In the genomic region with DNA sequence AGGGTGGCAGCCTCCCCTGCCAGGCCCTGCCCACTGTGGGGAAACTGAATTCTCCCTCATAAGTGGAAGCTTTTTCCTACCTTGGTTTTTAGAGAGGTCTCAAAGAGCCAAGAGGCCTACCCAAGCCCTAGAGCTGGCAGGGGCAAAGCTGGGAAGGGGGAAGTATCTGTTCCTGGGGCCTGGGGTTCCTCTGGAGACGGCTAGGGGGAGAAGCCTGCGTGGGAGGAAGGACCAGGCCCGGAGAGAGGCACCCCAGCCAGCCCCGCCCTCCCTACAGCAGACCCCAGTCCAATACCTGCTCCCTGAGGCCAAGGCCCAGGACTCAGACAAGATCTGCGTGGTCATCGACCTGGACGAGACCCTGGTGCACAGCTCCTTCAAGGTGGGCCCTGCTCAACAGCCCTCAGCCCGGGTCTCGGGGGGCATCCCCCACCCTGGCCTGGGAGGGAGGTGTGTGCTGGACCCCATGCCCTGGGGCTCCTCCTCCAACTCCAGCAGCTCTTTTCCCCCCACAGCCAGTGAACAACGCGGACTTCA, we compare ENCODE assay signal across 1 cellular context.
TF ChIP-seq lines count a peak whose summit lies in the region.

No MANE protein-coding gene starts in this region.

TF ChIP-seq in GM23338, 12 proteins besides CTCF, POLR2A, EP300 and RAD21:
- TF ChIP-seq EZH2 (IDR thresholded peaks at IDR 0.05; ENCODE audit: low read depth, unreplicated experiment): no peak
- no peak for TF ChIP-seq EZH2phosphoT487 (IDR thresholded peaks at IDR 0.05; ENCODE audit: unreplicated experiment)
- no peak for TF ChIP-seq POLR2AphosphoS5 (IDR thresholded peaks at IDR 0.05; ENCODE audit: low read depth)
- TF ChIP-seq, protein P1, sequence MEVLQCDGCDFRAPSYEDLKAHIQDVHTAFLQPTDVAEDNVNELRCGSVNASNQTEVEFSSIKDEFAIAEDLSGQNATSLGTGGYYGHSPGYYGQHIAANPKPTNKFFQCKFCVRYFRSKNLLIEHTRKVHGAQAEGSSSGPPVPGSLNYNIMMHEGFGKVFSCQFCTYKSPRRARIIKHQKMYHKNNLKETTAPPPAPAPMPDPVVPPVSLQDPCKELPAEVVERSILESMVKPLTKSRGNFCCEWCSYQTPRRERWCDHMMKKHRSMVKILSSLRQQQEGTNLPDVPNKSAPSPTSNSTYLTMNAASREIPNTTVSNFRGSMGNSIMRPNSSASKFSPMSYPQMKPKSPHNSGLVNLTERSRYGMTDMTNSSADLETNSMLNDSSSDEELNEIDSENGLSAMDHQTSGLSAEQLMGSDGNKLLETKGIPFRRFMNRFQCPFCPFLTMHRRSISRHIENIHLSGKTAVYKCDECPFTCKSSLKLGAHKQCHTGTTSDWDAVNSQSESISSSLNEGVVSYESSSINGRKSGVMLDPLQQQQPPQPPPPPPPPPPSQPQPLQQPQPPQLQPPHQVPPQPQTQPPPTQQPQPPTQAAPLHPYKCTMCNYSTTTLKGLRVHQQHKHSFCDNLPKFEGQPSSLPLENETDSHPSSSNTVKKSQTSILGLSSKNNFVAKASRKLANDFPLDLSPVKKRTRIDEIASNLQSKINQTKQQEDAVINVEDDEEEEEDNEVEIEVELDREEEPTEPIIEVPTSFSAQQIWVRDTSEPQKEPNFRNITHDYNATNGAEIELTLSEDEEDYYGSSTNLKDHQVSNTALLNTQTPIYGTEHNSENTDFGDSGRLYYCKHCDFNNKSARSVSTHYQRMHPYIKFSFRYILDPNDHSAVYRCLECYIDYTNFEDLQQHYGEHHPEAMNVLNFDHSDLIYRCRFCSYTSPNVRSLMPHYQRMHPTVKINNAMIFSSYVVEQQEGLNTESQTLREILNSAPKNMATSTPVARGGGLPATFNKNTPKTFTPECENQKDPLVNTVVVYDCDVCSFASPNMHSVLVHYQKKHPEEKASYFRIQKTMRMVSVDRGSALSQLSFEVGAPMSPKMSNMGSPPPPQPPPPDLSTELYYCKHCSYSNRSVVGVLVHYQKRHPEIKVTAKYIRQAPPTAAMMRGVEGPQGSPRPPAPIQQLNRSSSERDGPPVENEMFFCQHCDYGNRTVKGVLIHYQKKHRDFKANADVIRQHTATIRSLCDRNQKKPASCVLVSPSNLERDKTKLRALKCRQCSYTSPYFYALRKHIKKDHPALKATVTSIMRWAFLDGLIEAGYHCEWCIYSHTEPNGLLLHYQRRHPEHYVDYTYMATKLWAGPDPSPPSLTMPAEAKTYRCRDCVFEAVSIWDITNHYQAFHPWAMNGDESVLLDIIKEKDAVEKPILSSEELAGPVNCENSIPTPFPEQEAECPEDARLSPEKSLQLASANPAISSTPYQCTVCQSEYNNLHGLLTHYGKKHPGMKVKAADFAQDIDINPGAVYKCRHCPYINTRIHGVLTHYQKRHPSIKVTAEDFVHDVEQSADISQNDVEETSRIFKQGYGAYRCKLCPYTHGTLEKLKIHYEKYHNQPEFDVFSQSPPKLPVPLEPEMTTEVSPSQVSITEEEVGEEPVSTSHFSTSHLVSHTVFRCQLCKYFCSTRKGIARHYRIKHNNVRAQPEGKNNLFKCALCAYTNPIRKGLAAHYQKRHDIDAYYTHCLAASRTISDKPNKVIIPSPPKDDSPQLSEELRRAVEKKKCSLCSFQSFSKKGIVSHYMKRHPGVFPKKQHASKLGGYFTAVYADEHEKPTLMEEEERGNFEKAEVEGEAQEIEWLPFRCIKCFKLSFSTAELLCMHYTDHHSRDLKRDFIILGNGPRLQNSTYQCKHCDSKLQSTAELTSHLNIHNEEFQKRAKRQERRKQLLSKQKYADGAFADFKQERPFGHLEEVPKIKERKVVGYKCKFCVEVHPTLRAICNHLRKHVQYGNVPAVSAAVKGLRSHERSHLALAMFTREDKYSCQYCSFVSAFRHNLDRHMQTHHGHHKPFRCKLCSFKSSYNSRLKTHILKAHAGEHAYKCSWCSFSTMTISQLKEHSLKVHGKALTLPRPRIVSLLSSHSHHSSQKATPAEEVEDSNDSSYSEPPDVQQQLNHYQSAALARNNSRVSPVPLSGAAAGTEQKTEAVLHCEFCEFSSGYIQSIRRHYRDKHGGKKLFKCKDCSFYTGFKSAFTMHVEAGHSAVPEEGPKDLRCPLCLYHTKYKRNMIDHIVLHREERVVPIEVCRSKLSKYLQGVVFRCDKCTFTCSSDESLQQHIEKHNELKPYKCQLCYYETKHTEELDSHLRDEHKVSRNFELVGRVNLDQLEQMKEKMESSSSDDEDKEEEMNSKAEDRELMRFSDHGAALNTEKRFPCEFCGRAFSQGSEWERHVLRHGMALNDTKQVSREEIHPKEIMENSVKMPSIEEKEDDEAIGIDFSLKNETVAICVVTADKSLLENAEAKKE (CRISPR knock-in tag; IDR thresholded peaks at IDR 0.05): no peak
- TF ChIP-seq CREB1 (CRISPR knock-in tag; IDR thresholded peaks at IDR 0.05; ENCODE audit: low read depth): no peak
- no peak for TF ChIP-seq ZNF114 (CRISPR knock-in tag; IDR thresholded peaks at IDR 0.05)
- no peak for TF ChIP-seq STAT1 (IDR thresholded peaks at IDR 0.05; ENCODE audit: unreplicated experiment)
- no peak for TF ChIP-seq REST (IDR thresholded peaks at IDR 0.05; ENCODE audit: unreplicated experiment)
- TF ChIP-seq NANOG (IDR thresholded peaks at IDR 0.05; ENCODE audit: borderline replicate concordance): no peak
- TF ChIP-seq ETS1 (IDR thresholded peaks at IDR 0.05): no peak
- no peak for TF ChIP-seq ZNF331 (CRISPR knock-in tag; IDR thresholded peaks at IDR 0.05; ENCODE audit: low read depth)
- no peak for TF ChIP-seq JUNB (IDR thresholded peaks at IDR 0.05; ENCODE audit: unreplicated experiment)
